Comparison of ENCODE assay signal across 8 cellular contexts in genomic region chr12:24947541-24948451, GRCh38. TPM values are rescaled to one million over a fixed set of nuclear protein-coding genes. Genes with fewer than 3 reads are reported as not detected.
DNase-seq lines count a peak whose midpoint lies in the region; ATAC-seq and TF ChIP-seq lines count a peak whose summit lies in the region.

No MANE protein-coding gene starts in this region.

- H3K4me3 ChIP-seq in endodermal cell (ENCODE audit: low read length) (peak overlapping the region; percentile 92), parathyroid adenoma (ENCODE audit: low read depth, low read length) (peak overlapping the region; percentile 54)

- TF ChIP-seq CTCF in endodermal cell (conservative IDR thresholded peaks at IDR 0.05): no peak
- TF ChIP-seq CTCF in parathyroid adenoma (IDR thresholded peaks at IDR 0.05): no peak

- H3K9ac ChIP-seq in endodermal cell (ENCODE audit: extremely low read depth, low read length, poor library complexity, severe bottlenecking): peak overlapping the region; percentile 88
- no peak overlapping the region for H3K9ac ChIP-seq in parathyroid adenoma

- peaks cover 2% of the 10 kb centered on the region for H3K27me3 ChIP-seq in endodermal cell (ENCODE audit: control insufficient read depth, insufficient read depth, low read length, poor library complexity, severe bottlenecking)
- H3K27me3 ChIP-seq in parathyroid adenoma (ENCODE audit: control insufficient read depth, insufficient read depth, low read length): peaks cover 6% of the 10 kb centered on the region

- H3K79me2 ChIP-seq in parathyroid adenoma: no peaks in the 10 kb centered on the region

- ATAC-seq in GM18502 (IDR thresholded peaks at IDR 0.05; ENCODE audit: poor library complexity, unreplicated experiment): peak; percentile 20
- ATAC-seq in GM21619 (IDR thresholded peaks at IDR 0.05; ENCODE audit: unreplicated experiment): no peak

- H3K36me3 Mint-ChIP-seq in endodermal cell (ENCODE audit: low read depth): peaks cover 17% of the 10 kb centered on the region

- peaks cover 52% of the 10 kb centered on the region for H3K4me1 Mint-ChIP-seq in endodermal cell

- H3K27ac Mint-ChIP-seq in endodermal cell: peak overlapping the region; percentile 97

- no peaks in the 10 kb centered on the region for H3K9me3 Mint-ChIP-seq in endodermal cell

- H2AFZ ChIP-seq in parathyroid adenoma: peak overlapping the region; percentile 56

- H3K36me3 ChIP-seq in endodermal cell (ENCODE audit: control insufficient read depth, insufficient read depth, low read length) (peaks cover 18% of the 10 kb centered on the region), parathyroid adenoma (ENCODE audit: control insufficient read depth, insufficient read depth, low read length) (no peaks in the 10 kb centered on the region)

- peak overlapping the region; percentile 84 for H3K4me3 Mint-ChIP-seq in endodermal cell

- H3K27ac ChIP-seq in endodermal cell (ENCODE audit: low read depth, low read length): peak overlapping the region; percentile 80
- H3K27ac ChIP-seq in parathyroid adenoma: no peak overlapping the region
- no peak overlapping the region for H3K27ac ChIP-seq in caudate nucleus (ENCODE audit: low read depth, low read length)

- DNase-seq in NCI-H526 treated with DMSO at 0.1 percent for 48 hours (lab: John Stamatoyannopoulos, UW) (peak; percentile 52), endodermal cell (no peak), kidney glomerular epithelial cell (lab: John Stamatoyannopoulos, UW) (no peak), KG1 (lab: John Stamatoyannopoulos, UW) (no peak), caudate nucleus (lab: John Stamatoyannopoulos, UW) (no peak)

- H3K9me3 ChIP-seq in endodermal cell (ENCODE audit: control insufficient read depth, low read length) (no peaks in the 10 kb centered on the region), parathyroid adenoma (ENCODE audit: control insufficient read depth, low read length) (no peaks in the 10 kb centered on the region)

- H3K4me2 ChIP-seq in parathyroid adenoma (ENCODE audit: low read length): peak overlapping the region; percentile 63

- WGBS in endodermal cell (ENCODE audit: insufficient coverage in 1 of 2, insufficient read length in 1 of 2), 2 experiments: 2 to 5% methylated on average over 7 to 12 of the region's 12 CpGs

- H3K27me3 Mint-ChIP-seq in endodermal cell (ENCODE audit: insufficient read depth): peaks cover 6% of the 10 kb centered on the region

- H3K4me1 ChIP-seq in endodermal cell (ENCODE audit: control insufficient read depth, insufficient read depth, low read length): peaks cover 2% of the 10 kb centered on the region
- no peaks in the 10 kb centered on the region for H3K4me1 ChIP-seq in parathyroid adenoma

RNA-seq across cellular contexts. Expression of gene BCAT1, which starts 1.1 kb away (rescaled TPM):
- 100 to 1,000 TPM in 1 of 2 donors, 10 to 100 TPM in 1; 45.0 to 141 TPM for total RNA-seq in endodermal cell
- polyA plus RNA-seq in endodermal cell (2013, experiment 1 of 2): 116 TPM
- 106 TPM for polyA plus RNA-seq in endodermal cell (2013, experiment 2 of 2)
